In the genomic region with DNA sequence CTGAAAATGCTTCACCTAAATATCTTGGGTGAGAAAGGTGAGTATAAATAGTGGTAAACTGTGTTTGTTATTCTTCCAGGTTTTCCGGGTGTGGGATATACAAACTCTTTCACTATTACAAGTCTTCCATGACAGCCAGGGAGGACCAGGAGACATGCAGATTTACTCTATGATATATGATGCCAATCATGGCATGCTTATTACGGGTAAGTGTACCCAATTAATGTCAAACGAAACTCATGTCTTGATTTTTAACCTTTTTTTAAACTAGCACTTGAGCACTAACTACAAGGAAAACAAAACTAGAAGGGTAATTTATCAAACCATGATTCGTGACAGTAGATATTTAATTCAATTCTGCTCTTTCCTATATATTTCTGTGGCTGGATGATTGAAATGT, we compare ENCODE assay signal across 5 cellular contexts.
"Had no signal": no experiment of that assay in that cellular context is flagged by ENCODE, and none has a peak within 500 bp of the region (broad histone marks: within the 10 kb centered on the region; RNA-seq: fewer than 3 reads in every experiment).

No MANE protein-coding gene starts in this region.

- H3K27ac Mint-ChIP-seq: GM23338, H9 had no signal

- H3K4me3 Mint-ChIP-seq: GM23338, H9 had no signal

- DNase-seq: H9, HCEC 1CT, IMR-90 had no signal

- ATAC-seq: GM23338, K562 had no signal

- H3K9me3 Mint-ChIP-seq: GM23338, H9 had no signal

- H3K4me3 ChIP-seq: GM23338, K562 had no signal
